Comparison of ENCODE assay signal across 27 cellular contexts in the genomic region with DNA sequence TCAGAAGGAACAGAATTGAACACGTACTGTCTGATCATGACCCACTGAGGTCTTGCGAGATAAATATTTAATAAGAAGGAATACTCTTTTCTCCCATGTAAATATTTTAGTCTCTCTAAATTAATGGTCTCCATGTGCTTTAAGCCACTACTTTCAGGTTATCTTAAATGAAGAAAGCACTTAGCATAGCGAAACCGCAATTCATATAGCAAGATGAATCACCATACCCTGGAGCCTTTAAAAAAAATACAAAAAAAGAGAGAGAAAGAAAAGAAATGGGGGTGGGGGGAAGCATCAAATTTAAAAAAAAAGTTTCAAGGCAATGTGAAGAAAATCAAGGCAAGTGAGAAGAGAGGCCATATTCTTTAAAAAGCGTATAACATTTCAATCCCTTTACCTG.
"Had no signal": no experiment of that assay in that cellular context is flagged by ENCODE, and none has a peak within 500 bp of the region (broad histone marks: within the 10 kb centered on the region; RNA-seq: fewer than 3 reads in every experiment).

No MANE protein-coding gene starts in this region.

- H3K9me3 Mint-ChIP-seq: activated CD4-positive, alpha-beta memory T cell treated with anti-CD3 and anti-CD28 coated beads, Interleukin-2, amount 10 ng/mL, durations not matched to agents 7 days and 5 days; activated CD4-positive, alpha-beta T cell treated with anti-CD3 and anti-CD28 coated beads, Interleukin-2, amount 10 ng/mL, durations not matched to agents 7 days and 5 days; activated T-cell treated with anti-CD3 and anti-CD28 coated beads, Interleukin-2, amount 50 U/mL, for 4 hours; activated T-helper 17 cell treated with anti-CD3 and anti-CD28 coated beads, Interleukin-2, amount 50 U/mL, for 72 hours; endodermal cell had no signal

- H3K36me3 Mint-ChIP-seq: natural killer cell treated with Interleukin-12 subunit alpha and Interleukin-12 subunit beta and Interleukin-15 and Interleukin-18, amount 100 ng/mL, for 72 hours had no signal

- H3K4me1 Mint-ChIP-seq: activated CD4-positive, alpha-beta memory T cell treated with anti-CD3 and anti-CD28 coated beads, Interleukin-2, amount 10 ng/mL, durations not matched to agents 7 days and 5 days; activated CD4-positive, alpha-beta T cell treated with anti-CD3 and anti-CD28 coated beads, Interleukin-2, amount 10 ng/mL, durations not matched to agents 7 days and 5 days; activated T-helper 17 cell treated with anti-CD3 and anti-CD28 coated beads, Interleukin-2, amount 50 U/mL, for 72 hours; T-helper 17 cell had no signal

- H3K27ac ChIP-seq: breast epithelium, esophagus muscularis mucosa, heart right ventricle, left lung, lower lobe of right lung, testis, transverse colon had no signal

- H3K27me3 Mint-ChIP-seq: activated CD4-positive, alpha-beta memory T cell treated with anti-CD3 and anti-CD28 coated beads, Interleukin-2, amount 10 ng/mL, durations not matched to agents 7 days and 5 days; natural killer cell treated with Interleukin-12 subunit alpha and Interleukin-12 subunit beta and Interleukin-15 and Interleukin-18, amount 100 ng/mL, for 72 hours had no signal

- ATAC-seq: activated T-cell treated with anti-CD3 and anti-CD28 coated beads, Interleukin-2, amount 50 U/mL, for 4 hours; activated T-helper 17 cell treated with anti-CD3 and anti-CD28 coated beads, Interleukin-2, amount 50 U/mL, for 72 hours; heart right ventricle; left lung; natural killer cell treated with Interleukin-12 subunit alpha and Interleukin-12 subunit beta and Interleukin-15 and Interleukin-18, amount 100 ng/mL, for 72 hours; right cardiac atrium; T-helper 17 cell had no signal

- H3K4me3 Mint-ChIP-seq: activated CD4-positive, alpha-beta memory T cell treated with anti-CD3 and anti-CD28 coated beads, Interleukin-2, amount 10 ng/mL, durations not matched to agents 7 days and 5 days; activated CD4-positive, alpha-beta T cell treated with anti-CD3 and anti-CD28 coated beads, Interleukin-2, amount 10 ng/mL, durations not matched to agents 7 days and 5 days; activated T-cell treated with anti-CD3 and anti-CD28 coated beads, Interleukin-2, amount 50 U/mL, for 4 hours; activated T-helper 17 cell treated with anti-CD3 and anti-CD28 coated beads, Interleukin-2, amount 50 U/mL, for 72 hours; endodermal cell; natural killer cell treated with Interleukin-12 subunit alpha and Interleukin-12 subunit beta and Interleukin-15 and Interleukin-18, amount 100 ng/mL, for 72 hours; T-helper 17 cell had no signal

- H3K27ac Mint-ChIP-seq: activated CD4-positive, alpha-beta memory T cell treated with anti-CD3 and anti-CD28 coated beads, Interleukin-2, amount 10 ng/mL, durations not matched to agents 7 days and 5 days; activated CD4-positive, alpha-beta T cell treated with anti-CD3 and anti-CD28 coated beads, Interleukin-2, amount 10 ng/mL, durations not matched to agents 7 days and 5 days; activated T-helper 17 cell treated with anti-CD3 and anti-CD28 coated beads, Interleukin-2, amount 50 U/mL, for 72 hours; endodermal cell; natural killer cell treated with Interleukin-12 subunit alpha and Interleukin-12 subunit beta and Interleukin-15 and Interleukin-18, amount 100 ng/mL, for 72 hours; T-helper 17 cell had no signal

- DNase-seq: activated CD4-positive, alpha-beta memory T cell treated with anti-CD3 and anti-CD28 coated beads, Interleukin-2, amount 10 ng/mL, durations not matched to agents 7 days and 5 days; activated CD4-positive, alpha-beta T cell treated with anti-CD3 and anti-CD28 coated beads, Interleukin-2, amount 10 ng/mL, durations not matched to agents 7 days and 5 days; activated CD4-positive, CD25-positive, alpha-beta regulatory T cell treated with anti-CD3 and anti-CD28 coated beads, Interleukin-2, amount 50 U/mL, for 72 hours; activated CD8-positive, alpha-beta memory T cell treated with anti-CD3 and anti-CD28 coated beads, Interleukin-2, amount 50 U/mL, for 48 hours; activated gamma-delta T cell treated with Interleukin-2 at 50 U/mL for 16 hours; activated naive CD4-positive, alpha-beta T cell treated with anti-CD3 and anti-CD28 coated beads, Interleukin-2, amount 50 U/mL, for 16 hours; activated T-cell treated with anti-CD3 and anti-CD28 coated beads, Interleukin-2, amount 50 U/mL, for 4 hours; central memory CD4-positive, alpha-beta T cell; endodermal cell; foreskin melanocyte; heart right ventricle; left lung; lower lobe of right lung; mesenchymal stem cell; posterior cingulate gyrus; right cardiac atrium; stimulated activated CD4-positive, alpha-beta T cell treated with anti-CD3 and anti-CD28 coated beads, Interleukin-15, amount 100 ng/mL, for 24 hours; stimulated activated CD4-positive, alpha-beta T cell treated with anti-CD3 and anti-CD28 coated beads, Interleukin-2, amount 100 ng/mL, for 24 hours; stimulated activated naive CD4-positive, alpha-beta T cell treated with Interleukin-2 at 50 U/mL for 16 hours; T-helper 17 cell; T1000; testis; transverse colon had no signal
